27 cellular contexts compared by ENCODE assay signal in genomic region chr10:81109200-81109752, GRCh38.
A peak's percentile ranks its signal among the peaks of the same experiment; 100 is the strongest.
DNase-seq lines count a peak whose midpoint lies in the region; ATAC-seq, FAIRE-seq and TF ChIP-seq lines count a peak whose summit lies in the region.
"Had no signal": no experiment of that assay in that cellular context is flagged by ENCODE, and none has a peak within 500 bp of the region (broad histone marks: within the 10 kb centered on the region; RNA-seq: fewer than 3 reads in every experiment).

No MANE protein-coding gene starts in this region.

- RAD21 ChIA-PET in GM12878 (lab: Charles Lee; ENCODE audit: unreplicated experiment), result interaction anchor here (1.0 to 3.8 kb wide), 11 partner anchors 8 to 729 kb away, joined by 3 to 26 read pairs (median 4); no protein-coding TSS in a partner anchor

- POLR2A ChIA-PET in GM12878 (lab: Charles Lee), result no interaction called here
- POLR2A ChIA-PET in naive thymus-derived CD8-positive, alpha-beta T cell (lab: Charles Lee), result no interaction called here

- H3K27ac Mint-ChIP-seq in naive thymus-derived CD8-positive, alpha-beta T cell, result no peak overlapping the region
- H3K27ac Mint-ChIP-seq: activated CD4-positive, alpha-beta memory T cell treated with anti-CD3 and anti-CD28 coated beads, Interleukin-2, amount 10 ng/mL, durations not matched to agents 7 days and 5 days; mesothelial cell of epicardium; naive thymus-derived CD4-positive, alpha-beta T cell; stimulated activated naive CD8-positive, alpha-beta T cell treated with anti-CD3 and anti-CD28 coated beads, Interleukin-15, Interleukin-2, amounts not matched to agents 100 ng/mL and 50 ng/mL, for 24 hours had no signal

- no peaks in the 10 kb centered on the region for H3K36me3 Mint-ChIP-seq in naive thymus-derived CD8-positive, alpha-beta T cell
- H3K36me3 Mint-ChIP-seq: mesothelial cell of epicardium; naive thymus-derived CD4-positive, alpha-beta T cell had no signal

- no peaks in the 10 kb centered on the region for H3K4me1 ChIP-seq in GM12878 (ENCODE audit: control insufficient read depth, insufficient read depth, low read length)
- H3K4me1 ChIP-seq: breast epithelium had no signal

- H3K9me3 Mint-ChIP-seq in naive thymus-derived CD8-positive, alpha-beta T cell, result peaks cover 0 to 3% (median 0%) of the 10 kb centered on the region in 9 donors
- H3K9me3 Mint-ChIP-seq: mesothelial cell of epicardium; naive thymus-derived CD4-positive, alpha-beta T cell; stimulated activated naive CD8-positive, alpha-beta T cell treated with anti-CD3 and anti-CD28 coated beads, Interleukin-15, Interleukin-2, amounts not matched to agents 100 ng/mL and 50 ng/mL, for 24 hours had no signal

- SMC1A ChIA-PET in GM12878 (lab: Charles Lee; ENCODE audit: uncharacterized antibody, unreplicated experiment), result interaction anchor here (0.7 to 6.6 kb wide), 22 partner anchors 8 to 710 kb away, joined by 3 to 41 read pairs (median 4); no protein-coding TSS in a partner anchor

- in situ Hi-C loops in GM12878 (cut with MboI), result no loop called here

- H3K79me2 ChIP-seq in GM12878 (ENCODE audit: control insufficient read depth, insufficient read depth, low read length), result no peaks in the 10 kb centered on the region

- TF ChIP-seq RAD21 in GM12878 (IDR thresholded peaks at IDR 0.05; ENCODE audit: insufficient read depth, low read depth, low read length), result no peak

- no peak overlapping the region for H3K4me2 ChIP-seq in GM12878 (ENCODE audit: control insufficient read depth, insufficient read depth)
- H3K4me2 ChIP-seq: BLaER1 treated with 17β-estradiol and CSF1 and Interleukin-3, amounts not matched to agents 10 nM and 100 nM had no signal

- peak overlapping the region; percentile 1; the same call in 1 of the 2 replicates for H3K27ac ChIP-seq in GM12878 (ENCODE audit: control insufficient read depth, insufficient read depth)
- H3K27ac ChIP-seq: breast epithelium, thoracic aorta had no signal

- TF ChIP-seq CTCF in GM12878 (IDR thresholded peaks at IDR 0.05 in 2 of 3, conservative IDR thresholded peaks at IDR 0.05 in 1 of 3; ENCODE audit: control insufficient read depth in 2 of 3, extremely low read depth in 1 of 3, insufficient read depth in 1 of 3, low read depth in 3 of 3, low read length in 3 of 3), result no peak

- no peak overlapping the region for H3K4me3 Mint-ChIP-seq in naive thymus-derived CD8-positive, alpha-beta T cell
- H3K4me3 Mint-ChIP-seq: activated CD4-positive, alpha-beta memory T cell treated with anti-CD3 and anti-CD28 coated beads, Interleukin-2, amount 10 ng/mL, durations not matched to agents 7 days and 5 days; mesothelial cell of epicardium; naive thymus-derived CD4-positive, alpha-beta T cell; stimulated activated naive CD8-positive, alpha-beta T cell treated with anti-CD3 and anti-CD28 coated beads, Interleukin-15, Interleukin-2, amounts not matched to agents 100 ng/mL and 50 ng/mL, for 24 hours had no signal

- WGBS in GM12878 (ENCODE audit: insufficient coverage, insufficient replicate concordance, low lambda C conversion rate, missing lambda C conversion rate), result 43% methylated on average over 6 of the region's 6 CpGs

- H3K27me3 ChIP-seq in GM12878 (replicated peaks in 1 of 2; ENCODE audit: control insufficient read depth in 2 of 2, insufficient read depth in 2 of 2, low read length in 1 of 2), result no peaks in the 10 kb centered on the region
- H3K27me3 ChIP-seq: BLaER1 treated with 17β-estradiol and CSF1 and Interleukin-3, amounts not matched to agents 10 nM and 100 nM; breast epithelium had no signal

- BruUV-seq in GM12878 (replicated peaks; lab: Mats Ljungman, UMichigan), result no TSS peak

- H3K4me1 Mint-ChIP-seq in naive thymus-derived CD8-positive, alpha-beta T cell, result no peaks in the 10 kb centered on the region
- H3K4me1 Mint-ChIP-seq: activated CD4-positive, alpha-beta memory T cell treated with anti-CD3 and anti-CD28 coated beads, Interleukin-2, amount 10 ng/mL, durations not matched to agents 7 days and 5 days; mesothelial cell of epicardium; naive thymus-derived CD4-positive, alpha-beta T cell had no signal

- no peaks in the 10 kb centered on the region for H3K27me3 Mint-ChIP-seq in naive thymus-derived CD8-positive, alpha-beta T cell
- H3K27me3 Mint-ChIP-seq: activated CD4-positive, alpha-beta memory T cell treated with anti-CD3 and anti-CD28 coated beads, Interleukin-2, amount 10 ng/mL, durations not matched to agents 7 days and 5 days had no signal

- TF ChIP-seq EP300 in GM12878 (IDR thresholded peaks at IDR 0.05; ENCODE audit: borderline replicate concordance in 1 of 2, control insufficient read depth in 1 of 2, low read depth in 2 of 2, low read length in 2 of 2), result no peak

- no peaks in the 10 kb centered on the region; the same call in 2 of the 3 replicates for H3K9me3 ChIP-seq in GM12878 (replicated peaks; ENCODE audit: control insufficient read depth, insufficient read depth, low read length)
- H3K9me3 ChIP-seq: BLaER1 treated with 17β-estradiol and CSF1 and Interleukin-3, amounts not matched to agents 10 nM and 100 nM; breast epithelium; thoracic aorta had no signal

- ATAC-seq in GM18517 (IDR thresholded peaks at IDR 0.05; ENCODE audit: unreplicated experiment) (peak; percentile 28), GM19467 (IDR thresholded peaks at IDR 0.05; ENCODE audit: unreplicated experiment) (peak; percentile 19), HG03159 (IDR thresholded peaks at IDR 0.05; ENCODE audit: unreplicated experiment) (peak; percentile 30), GM12878 (peak; percentile 49)
- no peak for ATAC-seq in naive thymus-derived CD8-positive, alpha-beta T cell
- ATAC-seq: naive thymus-derived CD4-positive, alpha-beta T cell had no signal

- FAIRE-seq in GM12878 (lab: Jason Lieb, UNC), result no peak
- FAIRE-seq: kidney, urothelium cell line had no signal

- no peak overlapping the region for H3K4me3 ChIP-seq in GM12878
- H3K4me3 ChIP-seq: BLaER1 treated with 17β-estradiol and CSF1 and Interleukin-3, amounts not matched to agents 10 nM and 100 nM; breast epithelium; thoracic aorta had no signal

- no peaks in the 10 kb centered on the region for H4K20me1 ChIP-seq in GM12878 (ENCODE audit: control insufficient read depth, insufficient read depth)
- H4K20me1 ChIP-seq: BLaER1 treated with 17β-estradiol and CSF1 and Interleukin-3, amounts not matched to agents 10 nM and 100 nM had no signal

- DNase-seq in GM12878 (ENCODE audit: low read depth, low spot score) (no peak), hippocampal formation (lab: John Stamatoyannopoulos, UW) (no peak)
- DNase-seq in naive thymus-derived CD8-positive, alpha-beta T cell, result no peak
- DNase-seq in stimulated activated CD4-positive, alpha-beta T cell treated with anti-CD3 and anti-CD28 coated beads, Interleukin-1b, Interleukin-23, amount 100 ng/mL, for 48 hours, result no peak
- DNase-seq in stimulated activated CD4-positive, alpha-beta T cell treated with anti-CD3 and anti-CD28 coated beads, Interleukin-2, amount 100 ng/mL, for 48 hours, result no peak
- DNase-seq: activated CD4-positive, alpha-beta memory T cell treated with anti-CD3 and anti-CD28 coated beads, Interleukin-2, amount 10 ng/mL, durations not matched to agents 7 days and 5 days; activated CD4-positive, CD25-positive, alpha-beta regulatory T cell treated with anti-CD3 and anti-CD28 coated beads, Interleukin-2, amount 50 U/mL, for 72 hours; activated CD8-positive, alpha-beta memory T cell treated with anti-CD3 and anti-CD28 coated beads, Interleukin-2, amount 50 U/mL, for 48 hours; activated naive CD4-positive, alpha-beta T cell treated with anti-CD3 and anti-CD28 coated beads, Interleukin-2, amount 50 U/mL, for 16 hours; COR-L47; DND-41; kidney; naive thymus-derived CD4-positive, alpha-beta T cell; NCI-H1436 treated with DMSO at 0.1 percent for 48 hours; NCI-H446; NCI-H774; RPMI8226; T-helper 1 cell had no signal

- intact Hi-C loops in GM12878 (cut with micrococcal nuclease; ENCODE audit: unreplicated experiment), result loop anchor here (2.0 to 10.0 kb wide), 3 partner anchors 72 to 654 kb away; partner anchors contain the start of gene TSPAN14

- H3K9ac ChIP-seq in GM12878 (ENCODE audit: control insufficient read depth, insufficient read depth, low read length), result no peak overlapping the region
- H3K9ac ChIP-seq: BLaER1 treated with 17β-estradiol and CSF1 and Interleukin-3, amounts not matched to agents 10 nM and 100 nM had no signal

- CTCF ChIA-PET in GM12878 (lab: Yijun Ruan, JAX), result interaction anchor here (0.9 to 6.7 kb wide), 6 partner anchors 27 to 91 kb away, joined by 3 to 40 read pairs (median 4); no protein-coding TSS in a partner anchor

- no peak overlapping the region for H2AFZ ChIP-seq in GM12878 (ENCODE audit: control insufficient read depth, low read depth, low read length)

- no peak for TF ChIP-seq POLR2A in GM12878 (IDR thresholded peaks at IDR 0.05; ENCODE audit: low read depth, low read length)

- no peaks in the 10 kb centered on the region for H3K36me3 ChIP-seq in GM12878 (ENCODE audit: control insufficient read depth in 2 of 2, insufficient read depth in 2 of 2, low read length in 1 of 2)
- H3K36me3 ChIP-seq: BLaER1 treated with 17β-estradiol and CSF1 and Interleukin-3, amounts not matched to agents 10 nM and 100 nM; breast epithelium; thoracic aorta had no signal

TF ChIP-seq in GM12878, 131 proteins besides CTCF, POLR2A, EP300 and RAD21:
- TF ChIP-seq ZNF217 (IDR thresholded peaks at IDR 0.05) (0 out of 2 replicates have a peak, but pooled peaks have one; percentile 57), RCOR1 (conservative IDR thresholded peaks at IDR 0.05; ENCODE audit: low read depth, low read length) (0 out of 2 replicates have a peak, but pooled peaks have one; percentile 6), SPI1 (IDR thresholded peaks at IDR 0.05; ENCODE audit: borderline replicate concordance, insufficient read depth, low read depth, low read length) (peak; percentile 54; the same call in 1 of the 2 replicates), SMC3 (IDR thresholded peaks at IDR 0.05; ENCODE audit: borderline replicate concordance, low read length) (no peak), SMAD1 (IDR thresholded peaks at IDR 0.05; ENCODE audit: low read depth, partially characterized antibody) (no peak), ESRRA (IDR thresholded peaks at IDR 0.05; ENCODE audit: low read length) (0 out of 2 replicates have a peak, but pooled peaks have one; percentile 1), SMARCA5 (IDR thresholded peaks at IDR 0.05) (peak; percentile 65; the same call in 1 of the 2 replicates)
TF ChIP-seq in GM12878: peak in this region for 5.

Comparison
In these comparisons a context has a peak if more than half of its experiments do, and no peak if none do; other contexts are left out.
1. ATAC-seq: peak in GM18517 (single experiment), GM19467 (single experiment), HG03159 (single experiment) and GM12878 (single experiment); none in naive thymus-derived CD8-positive, alpha-beta T cell (0 of 2).